1 cellular context compared by ENCODE assay signal in genomic region chr1:222643603-222643936, GRCh38.
TF ChIP-seq lines count a peak whose summit lies in the region.

No MANE protein-coding gene starts in this region.

TF ChIP-seq in HCT116, 20 proteins besides CTCF, POLR2A, EP300 and RAD21 (continued from another document):
- TF ChIP-seq YY1 (IDR thresholded peaks at IDR 0.05; ENCODE audit: extremely low read depth, insufficient replicate concordance, low read depth, low read length) (no peak), ZFX (IDR thresholded peaks at IDR 0.05) (no peak), FOSL1 (IDR thresholded peaks at IDR 0.05; ENCODE audit: low read depth) (no peak), ATF3 (IDR thresholded peaks at IDR 0.05) (no peak)
